8 cellular contexts compared by ENCODE assay signal in the genomic region with DNA sequence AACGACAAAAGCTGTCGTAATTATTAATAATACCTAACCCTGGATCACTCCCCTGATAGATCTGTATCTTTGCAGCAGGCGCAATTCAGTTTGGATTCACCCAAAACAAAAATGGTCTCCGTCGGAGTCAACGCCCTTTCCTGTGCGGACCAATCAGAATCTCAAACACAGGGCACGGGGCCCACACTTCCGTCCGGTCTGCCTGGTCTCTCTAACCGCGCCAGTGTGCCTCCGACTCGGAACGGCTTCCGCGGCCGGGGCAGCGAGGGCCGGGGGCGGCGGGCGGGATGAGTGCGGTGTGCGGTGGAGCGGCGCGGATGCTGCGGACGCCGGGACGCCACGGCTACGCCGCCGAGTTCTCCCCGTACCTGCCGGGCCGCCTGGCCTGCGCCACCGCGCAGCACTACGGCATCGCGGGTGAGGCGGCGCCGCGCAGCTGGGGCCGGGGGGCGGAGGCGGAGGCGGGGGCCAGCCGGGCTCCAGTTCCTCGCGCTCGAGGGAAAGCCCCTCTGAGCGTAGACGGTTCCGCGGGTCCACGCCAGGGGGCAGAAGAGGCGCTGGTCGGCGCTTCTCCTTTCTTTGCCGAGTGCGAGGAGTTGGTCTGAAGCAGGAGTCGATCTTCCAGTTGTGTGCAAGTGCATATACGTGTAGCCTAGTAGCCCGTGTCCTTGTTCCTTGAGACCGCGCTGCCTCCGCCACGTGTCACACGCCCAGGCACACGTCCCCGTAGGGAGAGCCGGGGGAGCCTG. TPM values are rescaled to one million over a fixed set of nuclear protein-coding genes. Genes with fewer than 3 reads are reported as not detected.
DNase-seq lines count a peak whose midpoint lies in the region; ATAC-seq and TF ChIP-seq lines count a peak whose summit lies in the region.

A gene with protein sequence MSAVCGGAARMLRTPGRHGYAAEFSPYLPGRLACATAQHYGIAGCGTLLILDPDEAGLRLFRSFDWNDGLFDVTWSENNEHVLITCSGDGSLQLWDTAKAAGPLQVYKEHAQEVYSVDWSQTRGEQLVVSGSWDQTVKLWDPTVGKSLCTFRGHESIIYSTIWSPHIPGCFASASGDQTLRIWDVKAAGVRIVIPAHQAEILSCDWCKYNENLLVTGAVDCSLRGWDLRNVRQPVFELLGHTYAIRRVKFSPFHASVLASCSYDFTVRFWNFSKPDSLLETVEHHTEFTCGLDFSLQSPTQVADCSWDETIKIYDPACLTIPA (plus strand): TSS at position 214 of the 749 bp plus-strand sequence. CDS start 74 bp downstream, at position 288.

- H4K8ac ChIP-seq in H9 (replicated peaks; ENCODE audit: insufficient read length, low read depth, low read length): no peak within 1 kb of the TSS

- H3K79me2 ChIP-seq in H9 (ENCODE audit: insufficient read depth, low read length) (no peaks in the 10 kb centered on the region), Loucy (ENCODE audit: insufficient read depth, low read length) (no peaks in the 10 kb centered on the region), neural cell (replicated peaks; ENCODE audit: insufficient read depth, low read length) (no peaks in the 10 kb centered on the region)

- H3K9me2 ChIP-seq in Loucy (replicated peaks; ENCODE audit: low read depth, low read length): no peaks in the 10 kb centered on the region; the same call in 1 of the 2 replicates
- no peaks in the 10 kb centered on the region for H3K9me2 ChIP-seq in neural cell (ENCODE audit: insufficient read depth, low read length)

- no peak within 1 kb of the TSS for H3T11ph ChIP-seq in H9 (ENCODE audit: low read length)

- peaks cover 3 to 10% of the 10 kb centered on the region in 2 experiments; a peak in 3 of 4 replicates for H3K4me1 Mint-ChIP-seq in H9
- peaks cover 31% of the 10 kb centered on the region for H3K4me1 Mint-ChIP-seq in stimulated activated naive CD8-positive, alpha-beta T cell treated with anti-CD3 and anti-CD28 coated beads, Interleukin-15, amount 100 ng/mL, for 72 hours

- H3K9me3 Mint-ChIP-seq in H9: no peaks in the 10 kb centered on the region
- H3K9me3 Mint-ChIP-seq in stimulated activated naive CD8-positive, alpha-beta T cell treated with anti-CD3 and anti-CD28 coated beads, Interleukin-15, amount 100 ng/mL, for 72 hours: no peaks in the 10 kb centered on the region

- no CpG with 5 or more reads among the region's 78 CpGs for WGBS in H9 (ENCODE audit: extremely low coverage, insufficient read length, low lambda C conversion rate)

- no peak within 1 kb of the TSS for H3K4ac ChIP-seq in H9 (ENCODE audit: low read depth, low read length)

- peaks cover 20 to 39% (median 23%) of the 10 kb centered on the region in 3 experiments; a peak in 6 of 7 replicates for H3K36me3 Mint-ChIP-seq in H9 (ENCODE audit: insufficient read depth in 1 of 3, low read depth in 3 of 3)

- H3K4me2 ChIP-seq in H9 (ENCODE audit: insufficient read depth, insufficient read length, low read length): peak within 1 kb of the TSS; percentile 88
- H3K4me2 ChIP-seq in Loucy (ENCODE audit: low read depth, low read length, poor library complexity, severe bottlenecking): peak within 1 kb of the TSS; percentile 87
- peak within 1 kb of the TSS; percentile 65 for H3K4me2 ChIP-seq in neural cell (ENCODE audit: low read length)

- no peak within 1 kb of the TSS for H2BK5ac ChIP-seq in H9 (ENCODE audit: insufficient read length, low read length)

- H3K4me3 ChIP-seq in Loucy (ENCODE audit: low read length, poor library complexity, severe bottlenecking) (peak within 1 kb of the TSS; percentile 92), foreskin fibroblast (ENCODE audit: low read depth in 1 of 2, low read length in 2 of 2) (peak within 1 kb of the TSS; percentile 60 to 85), neural cell (ENCODE audit: low read length) (peak within 1 kb of the TSS; percentile 76)

- H3K9ac ChIP-seq in H9 (ENCODE audit: extremely low read depth, insufficient read length, low read length): peak within 1 kb of the TSS; percentile 62
- peak within 1 kb of the TSS; percentile 79 for H3K9ac ChIP-seq in Loucy (ENCODE audit: low read depth, low read length, poor library complexity, severe bottlenecking)
- peak within 1 kb of the TSS; percentile 77 for H3K9ac ChIP-seq in neural cell (ENCODE audit: low read length)

- peaks cover 5% of the 10 kb centered on the region for H3K23me2 ChIP-seq in H9 (ENCODE audit: insufficient read length, low read depth, low read length, poor library complexity, severe bottlenecking)

- H4K5ac ChIP-seq in H9 (ENCODE audit: insufficient read length, low read depth, low read length): peak within 1 kb of the TSS; percentile 93

- no peak within 1 kb of the TSS for H2AK5ac ChIP-seq in H9 (ENCODE audit: insufficient read length, low read length)

- H3K27me3 ChIP-seq in H9 (ENCODE audit: insufficient read depth, low read length) (no peaks in the 10 kb centered on the region), Loucy (ENCODE audit: insufficient read depth, low read length, poor library complexity, severe bottlenecking) (peaks cover 43% of the 10 kb centered on the region), neural cell (ENCODE audit: insufficient read depth, low read depth, low read length) (no peaks in the 10 kb centered on the region)

- H3K14ac ChIP-seq in H9 (ENCODE audit: insufficient read depth, low read length): peak within 1 kb of the TSS; percentile 92

- no peak within 1 kb of the TSS for H4K91ac ChIP-seq in H9 (ENCODE audit: insufficient read length, low read depth, low read length)

- peak within 1 kb of the TSS; percentile 93 for H2AFZ ChIP-seq in H9 (ENCODE audit: low read length)
- peak within 1 kb of the TSS; percentile 100 for H2AFZ ChIP-seq in Loucy (ENCODE audit: low read length)
- H2AFZ ChIP-seq in neural cell (ENCODE audit: low read depth, low read length): peak within 1 kb of the TSS; percentile 90

- H3K27ac Mint-ChIP-seq in H9: peak within 1 kb of the TSS; percentile 67 to 93 (median 77); a peak in 6 of 7 replicates
- peak within 1 kb of the TSS; percentile 92 to 99 for H3K27ac Mint-ChIP-seq in stimulated activated naive CD8-positive, alpha-beta T cell treated with anti-CD3 and anti-CD28 coated beads, Interleukin-15, amount 100 ng/mL, for 72 hours

- peaks cover 10% of the 10 kb centered on the region for H3K27me3 Mint-ChIP-seq in H9 (ENCODE audit: low read depth)
- H3K27me3 Mint-ChIP-seq in stimulated activated naive CD8-positive, alpha-beta T cell treated with anti-CD3 and anti-CD28 coated beads, Interleukin-15, amount 100 ng/mL, for 72 hours: no peaks in the 10 kb centered on the region

- peak; percentile 97 for ATAC-seq in stimulated activated naive CD8-positive, alpha-beta T cell treated with anti-CD3 and anti-CD28 coated beads, Interleukin-15, amount 100 ng/mL, for 72 hours

- TF ChIP-seq CTCF in H9 (conservative IDR thresholded peaks at IDR 0.05) (peak; percentile 83), Loucy (conservative IDR thresholded peaks at IDR 0.05; ENCODE audit: low read length) (peak; percentile 67), foreskin fibroblast (IDR thresholded peaks at IDR 0.05; ENCODE audit: low read depth, low read length) (peak; percentile 51), neural cell (IDR thresholded peaks at IDR 0.05; ENCODE audit: poor library complexity, severe bottlenecking) (peak; percentile 73)

- peak within 1 kb of the TSS; percentile 81 to 88 for H3K4me3 Mint-ChIP-seq in H9
- peak within 1 kb of the TSS; percentile 91 to 98 for H3K4me3 Mint-ChIP-seq in stimulated activated naive CD8-positive, alpha-beta T cell treated with anti-CD3 and anti-CD28 coated beads, Interleukin-15, amount 100 ng/mL, for 72 hours

- H3F3A ChIP-seq in Loucy (ENCODE audit: low read depth): 0 out of 2 replicates have a peak, but pooled peaks cover 5% of the 10 kb centered on the region
- no peaks in the 10 kb centered on the region for H3F3A ChIP-seq in neural cell (ENCODE audit: insufficient read depth, low read length, poor library complexity, severe bottlenecking)

- H2BK120ac ChIP-seq in H9 (ENCODE audit: low read depth, low read length, poor library complexity, severe bottlenecking): no peak within 1 kb of the TSS

- peak within 1 kb of the TSS; percentile 19 for H2BK12ac ChIP-seq in H9 (ENCODE audit: insufficient read length, low read depth, low read length)

- no peak within 1 kb of the TSS for H3K27ac ChIP-seq in H9 (ENCODE audit: insufficient read length, low read depth, low read length)
- H3K27ac ChIP-seq in neural cell (ENCODE audit: low read length): peak within 1 kb of the TSS; percentile 64

- H3K36me3 ChIP-seq in Loucy (ENCODE audit: insufficient read depth, low read length): no peaks in the 10 kb centered on the region
- no peaks in the 10 kb centered on the region for H3K36me3 ChIP-seq in neural cell (ENCODE audit: insufficient read depth, low read length)

- peak; percentile 60 for TF ChIP-seq RAD21 in neural cell (conservative IDR thresholded peaks at IDR 0.05)

- peak; percentile 49 for TF ChIP-seq EP300 in neural cell (conservative IDR thresholded peaks at IDR 0.05; ENCODE audit: poor library complexity, severe bottlenecking)

- no peak within 1 kb of the TSS for H3K23ac ChIP-seq in H9 (ENCODE audit: insufficient read length, low read depth, low read length)

- no peak within 1 kb of the TSS for H2BK15ac ChIP-seq in H9 (ENCODE audit: low read depth, low read length)

- H3K9me3 ChIP-seq in H9 (ENCODE audit: control insufficient read depth, low read depth, low read length) (no peaks in the 10 kb centered on the region), Loucy (ENCODE audit: insufficient read depth, low read depth, low read length) (no peaks in the 10 kb centered on the region), neural cell (ENCODE audit: low read length) (no peaks in the 10 kb centered on the region)

- H3K18ac ChIP-seq in H9 (ENCODE audit: insufficient read length, low read depth, low read length): peak within 1 kb of the TSS; percentile 36

- H3K4me1 ChIP-seq in H9 (ENCODE audit: insufficient read depth, low read length) (no peaks in the 10 kb centered on the region; the same call in 1 of the 2 replicates), Loucy (ENCODE audit: insufficient read depth, low read length, poor library complexity, severe bottlenecking) (peaks cover 12% of the 10 kb centered on the region)

- H3K56ac ChIP-seq in H9 (ENCODE audit: insufficient read length, low read depth, low read length): no peak within 1 kb of the TSS

- H3K79me1 ChIP-seq in H9 (ENCODE audit: insufficient read depth, low read depth, low read length, poor library complexity, severe bottlenecking): no peaks in the 10 kb centered on the region

- DNase-seq in GDM1 (lab: John Stamatoyannopoulos, UW) (peak; percentile 83), H9 (peak; percentile 93), SHP77 (lab: John Stamatoyannopoulos, UW) (peak; percentile 87 to 93), activated gamma-delta T cell treated with Interleukin-2 at 50 U/mL for 16 hours (peak; percentile 81), foreskin fibroblast (peak; percentile 89 to 96)
- DNase-seq in stimulated activated naive CD8-positive, alpha-beta T cell treated with anti-CD3 and anti-CD28 coated beads, Interleukin-15, amount 100 ng/mL, for 72 hours: peak; percentile 89 to 91

- H4K20me1 ChIP-seq in H9 (ENCODE audit: control insufficient read depth, insufficient read depth, insufficient read length) (no peaks in the 10 kb centered on the region), Loucy (ENCODE audit: insufficient read depth, low read length, poor library complexity, severe bottlenecking) (no peaks in the 10 kb centered on the region), neural cell (ENCODE audit: insufficient read depth) (no peaks in the 10 kb centered on the region)

- H2BK20ac ChIP-seq in H9 (ENCODE audit: low read depth, low read length, poor library complexity, severe bottlenecking): no peak within 1 kb of the TSS

RNA-seq across cellular contexts. Expression of the gene that starts here (rescaled TPM):
- 8.4 and 8.7 TPM in 2 replicates for total RNA-seq in H9 (2021)
- 5.3 and 10.8 TPM in 2 replicates for polyA plus RNA-seq in neural cell
- polyA minus RNA-seq in neural cell: 6.1 and 7.4 TPM in 2 replicates
